Comparison of ENCODE assay signal across 8 cellular contexts in genomic region chr2:190319557-190320498, GRCh38. TPM values are rescaled to one million over a fixed set of nuclear protein-coding genes. Genes with fewer than 3 reads are reported as not detected.
DNase-seq lines count a peak whose midpoint lies in the region; ATAC-seq and TF ChIP-seq lines count a peak whose summit lies in the region.

A gene with protein sequence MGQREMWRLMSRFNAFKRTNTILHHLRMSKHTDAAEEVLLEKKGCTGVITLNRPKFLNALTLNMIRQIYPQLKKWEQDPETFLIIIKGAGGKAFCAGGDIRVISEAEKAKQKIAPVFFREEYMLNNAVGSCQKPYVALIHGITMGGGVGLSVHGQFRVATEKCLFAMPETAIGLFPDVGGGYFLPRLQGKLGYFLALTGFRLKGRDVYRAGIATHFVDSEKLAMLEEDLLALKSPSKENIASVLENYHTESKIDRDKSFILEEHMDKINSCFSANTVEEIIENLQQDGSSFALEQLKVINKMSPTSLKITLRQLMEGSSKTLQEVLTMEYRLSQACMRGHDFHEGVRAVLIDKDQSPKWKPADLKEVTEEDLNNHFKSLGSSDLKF (minus strand): TSS chr2:190319826. CDS start chr2:190319750, 76 bp downstream.

- peak within 1 kb of the TSS; percentile 54 to 91 (median 76) for H3K4me3 ChIP-seq in heart right ventricle

- ATAC-seq in HG02763 (IDR thresholded peaks at IDR 0.05; ENCODE audit: unreplicated experiment): peak; percentile 94
- peak; percentile 98 to 99 (median 99) for ATAC-seq in heart right ventricle

- 1% methylated on average over 49 of the region's 49 CpGs for WGBS in heart right ventricle, 2 donors

- peak within 1 kb of the TSS; percentile 27 to 92 (median 88) for H3K27ac ChIP-seq in heart right ventricle

- no peaks in the 10 kb centered on the region for H3K27me3 ChIP-seq in heart right ventricle

- H3K36me3 ChIP-seq in heart right ventricle: no peaks in the 10 kb centered on the region

- DNase-seq in NCI-H1417 treated with DMSO at 0.1 percent for 48 hours (lab: John Stamatoyannopoulos, UW) (peak; percentile 97), T-helper 1 cell (peak; percentile 73 to 90 (median 77)), amniotic epithelial cell (ENCODE audit: low read depth) (peak; percentile 97), heart right ventricle (peak; percentile 99), posterior vena cava (ENCODE audit: low spot score) (peak; percentile 100), ureter (ENCODE audit: low spot score) (peak; percentile 99)

- no peaks in the 10 kb centered on the region for H3K9me3 ChIP-seq in heart right ventricle

- H3K4me1 ChIP-seq in heart right ventricle: peaks cover 0 to 29% (median 19%) of the 10 kb centered on the region in 9 donors

- intact Hi-C loops in heart right ventricle (cut with DNase I): no loop called here
- intact Hi-C loops in posterior vena cava (cut with DNase I): no loop called here

- TF ChIP-seq CTCF in GM12874 (IDR thresholded peaks at IDR 0.05; ENCODE audit: insufficient read depth, low read depth, low read length) (peak; percentile 66), heart right ventricle (IDR thresholded peaks at IDR 0.05) (peak; percentile 51 to 96 (median 78))

RNA-seq across cellular contexts. Expression of the gene that starts here (rescaled TPM):
- total RNA-seq in heart right ventricle: 10 to 100 TPM; 16.9 to 38.4 (median 26.8) TPM
- polyA plus RNA-seq in heart right ventricle: 10 to 100 TPM in 1 of 2 donors, 1 to 10 TPM in 1; 7.7 to 12.0 TPM
- total RNA-seq in posterior vena cava: 10 to 100 TPM; 20.1 to 28.5 TPM
- 62.3 TPM for total RNA-seq in ureter

Comparison
In these comparisons a context has a peak if more than half of its experiments do, and no peak if none do; other contexts are left out.
1. Peak in every context shown above with its lines: DNase-seq, ATAC-seq, H3K4me3 ChIP-seq and H3K27ac ChIP-seq.